ENCODE assay signal across 25 cellular contexts in the genomic region with DNA sequence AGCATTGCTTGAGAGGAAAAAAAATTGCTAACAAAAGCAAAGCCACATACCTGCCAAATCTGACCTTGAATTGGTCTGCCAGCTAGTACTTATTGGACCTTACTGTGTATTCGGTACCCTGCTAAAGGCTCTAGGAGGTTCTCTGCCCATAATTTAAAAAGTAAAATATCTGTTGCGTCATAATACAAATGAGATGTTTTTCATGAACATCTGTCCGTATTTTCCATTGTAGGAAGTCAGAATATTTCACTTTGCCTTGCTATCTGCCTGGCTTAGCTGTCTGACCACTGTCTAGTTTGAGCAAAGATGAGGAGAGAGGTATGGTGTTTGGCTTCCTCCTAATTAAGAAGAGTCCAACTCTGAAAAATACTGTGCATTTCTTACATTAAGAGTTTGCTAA. TPM values are rescaled to one million over a fixed set of nuclear protein-coding genes. Genes with fewer than 3 reads are reported as not detected.
DNase-seq lines count a peak whose midpoint lies in the region; ATAC-seq, FAIRE-seq and TF ChIP-seq lines count a peak whose summit lies in the region.
"Had no signal": no experiment of that assay in that cellular context is flagged by ENCODE, and none has a peak within 500 bp of the region (broad histone marks: within the 10 kb centered on the region; RNA-seq: fewer than 3 reads in every experiment).

No MANE protein-coding gene starts in this region.

- POLR2A ChIA-PET in activated CD8-positive, alpha-beta T cell treated with anti-CD3 and anti-CD28 coated beads for 36 hours (lab: Charles Lee) = interaction anchor here (0.7 to 4.2 kb wide), 2 partner anchors 12 to 62 kb away, joined by 3 to 21 read pairs; a partner anchor contains a TSS
- POLR2A ChIA-PET in activated CD8-positive, alpha-beta T cell treated with anti-CD3 and anti-CD28 coated beads, Interleukin-2, amount 10 ng/mL, durations not matched to agents 7 days and 5 days (lab: Charles Lee) = interaction anchor here (1.0 kb wide), 2 partner anchors 9 to 13 kb away, joined by 3 read pairs; a partner anchor contains a TSS
- POLR2A ChIA-PET in HepG2 (lab: Yijun Ruan, JAX) = interaction anchor here (1.3 kb wide), 1 partner anchor 14 kb away, joined by 3 read pairs; no protein-coding TSS in a partner anchor
- POLR2A ChIA-PET in K562 (lab: Yijun Ruan, JAX) = interaction anchor here (0.6 to 5.6 kb wide), 2 partner anchors 11 to 402 kb away, joined by 3 to 60 read pairs; a partner anchor contains a TSS

- TF ChIP-seq RAD21 in HepG2 (CRISPR knock-in tag; IDR thresholded peaks at IDR 0.05) = no peak
- no peak for TF ChIP-seq RAD21 in K562 (CRISPR knock-in tag; conservative IDR thresholded peaks at IDR 0.05 in 1 of 2, IDR thresholded peaks at IDR 0.05 in 1 of 2)

- H3K4me3 ChIP-seq in HepG2 (replicated peaks in 1 of 3; ENCODE audit: insufficient read depth in 1 of 3, low read depth in 2 of 3, low read length in 3 of 3) = no peak overlapping the region
- H3K4me3 ChIP-seq in right lobe of liver = no peak overlapping the region
- no peak overlapping the region for H3K4me3 ChIP-seq in K562
- H3K4me3 ChIP-seq in heart left ventricle = no peak overlapping the region
- H3K4me3 ChIP-seq: BLaER1, GM23338 had no signal

- 92% methylated on average over 3 of the region's 3 CpGs for WGBS in HepG2 (ENCODE audit: low lambda C conversion rate)
- WGBS in right lobe of liver (ENCODE audit: insufficient coverage, low coverage, low lambda C conversion rate, missing lambda C conversion rate) = 65% methylated on average over 3 of the region's 3 CpGs
- 86% methylated on average over 3 of the region's 3 CpGs for WGBS in K562 (ENCODE audit: insufficient coverage, low coverage, missing lambda C conversion rate)
- 87 to 93% (median 90%) methylated on average over 3 of the region's 3 CpGs for WGBS in heart left ventricle, 4 donors

- no peak overlapping the region for H3K9ac ChIP-seq in HepG2 (ENCODE audit: insufficient read depth, low read depth, low read length)
- no peak overlapping the region for H3K9ac ChIP-seq in K562 (ENCODE audit: insufficient read depth in 1 of 2, low read depth in 2 of 2, low read length in 2 of 2)
- H3K9ac ChIP-seq: BLaER1 had no signal

- no peak for TF ChIP-seq POLR2A in HepG2 (IDR thresholded peaks at IDR 0.05; ENCODE audit: insufficient read depth in 1 of 2, low read depth in 2 of 2, low read length in 2 of 2)
- TF ChIP-seq POLR2A in right lobe of liver (IDR thresholded peaks at IDR 0.05) = no peak
- no peak for TF ChIP-seq POLR2A in K562 (conservative IDR thresholded peaks at IDR 0.05)
- no peak for TF ChIP-seq POLR2A in heart left ventricle (IDR thresholded peaks at IDR 0.05)

- H3K4me3 Mint-ChIP-seq in activated CD8-positive, alpha-beta T cell treated with anti-CD3 and anti-CD28 coated beads for 36 hours = no peak overlapping the region
- no peak overlapping the region for H3K4me3 Mint-ChIP-seq in activated CD8-positive, alpha-beta T cell treated with anti-CD3 and anti-CD28 coated beads, Interleukin-2, amount 10 ng/mL, durations not matched to agents 7 days and 5 days
- H3K4me3 Mint-ChIP-seq: CD14-positive monocyte; CD4-positive, alpha-beta memory T cell; GM23338; HFFc6 had no signal

- no peak for FAIRE-seq in HepG2 (lab: Jason Lieb, UNC)
- no peak for FAIRE-seq in K562 (lab: Jason Lieb, UNC)
- FAIRE-seq: GM12892, GM18507, H54, HTR-8/SVneo had no signal

- no peak for TF ChIP-seq EP300 in HepG2 (IDR thresholded peaks at IDR 0.05; ENCODE audit: low read depth in 2 of 2, low read length in 2 of 2)
- no peak for TF ChIP-seq EP300 in HepG2 (CRISPR knock-in tag; IDR thresholded peaks at IDR 0.05; ENCODE audit: borderline replicate concordance)
- no peak for TF ChIP-seq EP300 in K562 (IDR thresholded peaks at IDR 0.05; ENCODE audit: low read length)

- H3K27ac Mint-ChIP-seq in activated CD8-positive, alpha-beta T cell treated with anti-CD3 and anti-CD28 coated beads for 36 hours = peak overlapping the region; percentile 7
- no peak overlapping the region for H3K27ac Mint-ChIP-seq in activated CD8-positive, alpha-beta T cell treated with anti-CD3 and anti-CD28 coated beads, Interleukin-2, amount 10 ng/mL, durations not matched to agents 7 days and 5 days
- H3K27ac Mint-ChIP-seq: GM23338, HFFc6 had no signal

- H3K79me2 ChIP-seq in HepG2 (ENCODE audit: insufficient read depth, low read length) (no peaks in the 10 kb centered on the region), K562 (ENCODE audit: control insufficient read depth, insufficient read depth, low read length) (no peaks in the 10 kb centered on the region)

- H3K9me3 Mint-ChIP-seq in activated CD8-positive, alpha-beta T cell treated with anti-CD3 and anti-CD28 coated beads for 36 hours = no peaks in the 10 kb centered on the region
- no peaks in the 10 kb centered on the region for H3K9me3 Mint-ChIP-seq in activated CD8-positive, alpha-beta T cell treated with anti-CD3 and anti-CD28 coated beads, Interleukin-2, amount 10 ng/mL, durations not matched to agents 7 days and 5 days (ENCODE audit: insufficient read depth)
- H3K9me3 Mint-ChIP-seq: CD14-positive monocyte; CD4-positive, alpha-beta memory T cell; GM23338; HFFc6 had no signal

- H3K4me2 ChIP-seq in HepG2 (ENCODE audit: low read depth, low read length) (no peak overlapping the region), K562 (ENCODE audit: insufficient read depth, low read length) (no peak overlapping the region)
- H3K4me2 ChIP-seq: BLaER1, GM23338 had no signal

- H3K36me3 Mint-ChIP-seq in activated CD8-positive, alpha-beta T cell treated with anti-CD3 and anti-CD28 coated beads for 36 hours (ENCODE audit: low read depth) = peaks cover 61% of the 10 kb centered on the region
- peaks cover 63% of the 10 kb centered on the region for H3K36me3 Mint-ChIP-seq in activated CD8-positive, alpha-beta T cell treated with anti-CD3 and anti-CD28 coated beads, Interleukin-2, amount 10 ng/mL, durations not matched to agents 7 days and 5 days (ENCODE audit: low read depth)

- no peak for TF ChIP-seq CTCF in activated CD8-positive, alpha-beta T cell treated with anti-CD3 and anti-CD28 coated beads for 36 hours (IDR thresholded peaks at IDR 0.05)
- TF ChIP-seq CTCF in HepG2 (CRISPR knock-in tag; IDR thresholded peaks at IDR 0.05) = no peak
- no peak for TF ChIP-seq CTCF in right lobe of liver (IDR thresholded peaks at IDR 0.05)
- no peak for TF ChIP-seq CTCF in K562 (IDR thresholded peaks at IDR 0.05 in 2 of 3, conservative IDR thresholded peaks at IDR 0.05 in 1 of 3; ENCODE audit: insufficient read depth in 2 of 3, low read depth in 1 of 3, low read length in 3 of 3)
- no peak for TF ChIP-seq CTCF in heart left ventricle (IDR thresholded peaks at IDR 0.05)

- in situ Hi-C loops in HepG2 (cut with HindIII; ENCODE audit: extremely low pct_ligation_motif_present, low pct_unique_long_range_greater_than_20kb) (no loop called here), K562 (cut with MboI) (no loop called here)

- ATAC-seq in activated CD8-positive, alpha-beta T cell treated with anti-CD3 and anti-CD28 coated beads for 36 hours = no peak
- ATAC-seq in activated CD8-positive, alpha-beta T cell treated with anti-CD3 and anti-CD28 coated beads, Interleukin-2, amount 10 ng/mL, durations not matched to agents 7 days and 5 days = no peak
- ATAC-seq in HepG2 = no peak
- no peak for ATAC-seq in right lobe of liver
- no peak for ATAC-seq in K562
- ATAC-seq in left lobe of liver = no peak
- no peak for ATAC-seq in heart left ventricle
- ATAC-seq: GM23338, HCT116 had no signal

- no peak overlapping the region for H2AFZ ChIP-seq in HepG2 (ENCODE audit: low read length)
- no peak overlapping the region for H2AFZ ChIP-seq in K562 (ENCODE audit: low read depth, low read length)
- H2AFZ ChIP-seq: GM23338 had no signal

- DNase-seq in activated CD8-positive, alpha-beta T cell treated with anti-CD3 and anti-CD28 coated beads for 36 hours = no peak
- DNase-seq in activated CD8-positive, alpha-beta T cell treated with anti-CD3 and anti-CD28 coated beads, Interleukin-2, amount 10 ng/mL, durations not matched to agents 7 days and 5 days = no peak
- DNase-seq in HepG2 (ENCODE audit: low spot score) (no peak), right lobe of liver (no peak), K562 (ENCODE audit: extremely low read depth in 1 of 4, low spot score in 3 of 4) (no peak), left lobe of liver (ENCODE audit: low spot score) (no peak), heart left ventricle (no peak), NCI-H748 (lab: John Stamatoyannopoulos, UW; ENCODE audit: unreplicated experiment) (no peak)
- DNase-seq: 8988T; CD4-positive, alpha-beta memory T cell; DMS153; DMS79; GDM1; HFFc6 had no signal

- H3K4me1 ChIP-seq in HepG2 (ENCODE audit: insufficient read depth, low read length) (no peaks in the 10 kb centered on the region), right lobe of liver (no peaks in the 10 kb centered on the region), K562 (replicated peaks in 1 of 2; ENCODE audit: control insufficient read depth in 2 of 2, insufficient read depth in 2 of 2, low read length in 2 of 2) (no peaks in the 10 kb centered on the region), heart left ventricle (no peaks in the 10 kb centered on the region)
- H3K4me1 ChIP-seq: BLaER1 had no signal

- BruUV-seq in HepG2 (replicated peaks; lab: Mats Ljungman, UMichigan) (no TSS peak), K562 (replicated peaks; lab: Mats Ljungman, UMichigan) (no TSS peak)

- H3K4me1 Mint-ChIP-seq in activated CD8-positive, alpha-beta T cell treated with anti-CD3 and anti-CD28 coated beads for 36 hours (ENCODE audit: low read depth) = peaks cover 9% of the 10 kb centered on the region
- no peaks in the 10 kb centered on the region for H3K4me1 Mint-ChIP-seq in activated CD8-positive, alpha-beta T cell treated with anti-CD3 and anti-CD28 coated beads, Interleukin-2, amount 10 ng/mL, durations not matched to agents 7 days and 5 days (ENCODE audit: low read depth)
- H3K4me1 Mint-ChIP-seq: CD14-positive monocyte, GM23338 had no signal

- H4K20me1 ChIP-seq in HepG2 (ENCODE audit: insufficient read depth, low read length) = no peaks in the 10 kb centered on the region
- no peaks in the 10 kb centered on the region for H4K20me1 ChIP-seq in K562 (replicated peaks; ENCODE audit: control insufficient read depth, insufficient read depth, low read length)

- CTCF ChIA-PET in activated CD8-positive, alpha-beta T cell treated with anti-CD3 and anti-CD28 coated beads for 36 hours (lab: Charles Lee) = interaction anchor here (0.8 kb wide), 1 partner anchor 13 kb away, joined by 3 read pairs; a partner anchor contains a TSS
- CTCF ChIA-PET in activated CD8-positive, alpha-beta T cell treated with anti-CD3 and anti-CD28 coated beads, Interleukin-2, amount 10 ng/mL, durations not matched to agents 7 days and 5 days (lab: Charles Lee) = interaction anchor here (0.9 to 1.8 kb wide), 2 partner anchors 9 to 117 kb away, joined by 4 read pairs; no protein-coding TSS in a partner anchor
- CTCF ChIA-PET in HepG2 (lab: Yijun Ruan, JAX; ENCODE audit: low intra/inter-chr PET ratio, low total read pairs) = no interaction called here
- CTCF ChIA-PET in K562 (lab: Yijun Ruan, JAX; ENCODE audit: low intra/inter-chr PET ratio) = no interaction called here

- no peaks in the 10 kb centered on the region for H3K27me3 ChIP-seq in HepG2 (ENCODE audit: control insufficient read depth in 1 of 2, insufficient read depth in 2 of 2, low read length in 2 of 2)
- H3K27me3 ChIP-seq in right lobe of liver = no peaks in the 10 kb centered on the region
- no peaks in the 10 kb centered on the region for H3K27me3 ChIP-seq in K562 (ENCODE audit: control insufficient read depth in 2 of 2, insufficient read depth in 2 of 2, low read length in 2 of 2)
- no peaks in the 10 kb centered on the region for H3K27me3 ChIP-seq in heart left ventricle
- H3K27me3 ChIP-seq: BLaER1 had no signal

- H3K27me3 Mint-ChIP-seq in activated CD8-positive, alpha-beta T cell treated with anti-CD3 and anti-CD28 coated beads for 36 hours = no peaks in the 10 kb centered on the region
- no peaks in the 10 kb centered on the region for H3K27me3 Mint-ChIP-seq in activated CD8-positive, alpha-beta T cell treated with anti-CD3 and anti-CD28 coated beads, Interleukin-2, amount 10 ng/mL, durations not matched to agents 7 days and 5 days (ENCODE audit: low read depth)
- H3K27me3 Mint-ChIP-seq: CD4-positive, alpha-beta memory T cell had no signal

- intact Hi-C loops in activated CD8-positive, alpha-beta T cell treated with anti-CD3 and anti-CD28 coated beads for 36 hours (cut with micrococcal nuclease) = no loop called here
- intact Hi-C loops in HepG2 (cut with micrococcal nuclease; ENCODE audit: unreplicated experiment) (no loop called here), right lobe of liver (cut with DNase I) (no loop called here), K562 (cut with micrococcal nuclease) (no loop called here), heart left ventricle (cut with DNase I) (no loop called here)

- H3K27ac ChIP-seq in HepG2 (ENCODE audit: extremely low read length, insufficient read depth, low read length) = no peak overlapping the region
- no peak overlapping the region for H3K27ac ChIP-seq in right lobe of liver
- H3K27ac ChIP-seq in K562 (ENCODE audit: extremely low read depth, low read depth, low read length) = no peak overlapping the region
- no peak overlapping the region for H3K27ac ChIP-seq in heart left ventricle
- H3K27ac ChIP-seq: BLaER1, HL-60 had no signal

- H3K36me3 ChIP-seq in HepG2 (replicated peaks in 1 of 2; ENCODE audit: control insufficient read depth in 1 of 2, insufficient read depth in 2 of 2, low read length in 2 of 2) = peaks cover 33 to 92% of the 10 kb centered on the region in 2 experiments
- H3K36me3 ChIP-seq in right lobe of liver = peaks cover 19 to 100% (median 60%) of the 10 kb centered on the region in 4 donors
- H3K36me3 ChIP-seq in K562 (ENCODE audit: control insufficient read depth, insufficient read depth, low read length) = peaks cover 96% of the 10 kb centered on the region
- peaks cover 0 to 100% (median 100%) of the 10 kb centered on the region in 9 donors for H3K36me3 ChIP-seq in heart left ventricle

- H3K9me3 ChIP-seq in HepG2 (ENCODE audit: low read length) (no peaks in the 10 kb centered on the region), right lobe of liver (no peaks in the 10 kb centered on the region), K562 (replicated peaks; ENCODE audit: control insufficient read depth, insufficient read depth, low read depth, low read length) (no peaks in the 10 kb centered on the region), heart left ventricle (no peaks in the 10 kb centered on the region)
- H3K9me3 ChIP-seq: BLaER1 had no signal

- H3K9me1 ChIP-seq in K562 (ENCODE audit: control insufficient read depth, insufficient read depth, low read length) = no peaks in the 10 kb centered on the region

RNA-seq across cellular contexts. Expression of a gene that starts 10.8 kb away (rescaled TPM):
- total RNA-seq in activated CD8-positive, alpha-beta T cell treated with anti-CD3 and anti-CD28 coated beads for 36 hours = under 1 TPM; 0.20 to 0.23 TPM
- under 1 TPM; 0.10 to 0.11 TPM for total RNA-seq in activated CD8-positive, alpha-beta T cell treated with anti-CD3 and anti-CD28 coated beads, Interleukin-2, amount 10 ng/mL, durations not matched to agents 7 days and 5 days
- total RNA-seq in HepG2 (2016; rRNA removed; fragmentation: Illumina TruSeq; extraction: Trizol) (0.04 TPM in 1 of 2 replicates, not detected in the other), right lobe of liver (under 1 TPM in 2 of 6 experiments, not detected in 4; 0.09 to 0.11 TPM), K562 (2014; rRNA removed) (not detected in 2 replicates), K562 (2014; rRNA removed; fragmentation: Illumina TruSeq; extraction: Trizol) (not detected in 2 replicates), K562 (2015; rRNA removed; fragmentation: Illumina TruSeq; extraction: Trizol) (0.04 TPM in 1 of 2 replicates, not detected in the other), K562 (2021) (not detected in 2 replicates), left lobe of liver (0.13 TPM), heart left ventricle (under 1 TPM in 2 of 9 donors, not detected in 7; 0.21 to 0.31 TPM)
- total RNA-seq in HepG2 (2016; cell fraction: cytosol; rRNA removed; fragmentation: Illumina TruSeq; extraction: Trizol; ENCODE audit: low read depth) = not detected in 2 replicates
- 0.09 TPM in 1 of 2 replicates, not detected in the other for total RNA-seq in HepG2 (2016; cell fraction: insoluble cytoplasmic fraction; rRNA removed; fragmentation: Illumina TruSeq; extraction: Trizol)
- not detected in 2 replicates for total RNA-seq in HepG2 (2016; cell fraction: membrane; rRNA removed; fragmentation: Illumina TruSeq; extraction: Trizol)
- 0.16 and 0.22 TPM in 2 replicates for total RNA-seq in HepG2 (2016; cell fraction: nucleus; rRNA removed; fragmentation: Illumina TruSeq; extraction: Trizol)
- polyA plus RNA-seq in HepG2 (2011; rRNA removed) (0.03 and 0.08 TPM in 2 replicates), K562 (2011; rRNA removed) (0.15 TPM in 1 of 2 replicates, not detected in the other), K562 (2014; fragmentation: Illumina TruSeq; extraction: Trizol) (not detected in 2 replicates), K562 (2014; fragmentation: Nextera tagmentation; extraction: Ambion mirVana) (not detected), K562 (2014; rRNA removed) (not detected in 2 replicates), heart left ventricle (not detected)
- polyA plus RNA-seq in HepG2 (2011; cell fraction: cytosol; rRNA removed) = 0.10 TPM in 1 of 2 replicates, not detected in the other
- 0.26 and 0.47 TPM in 2 replicates for polyA plus RNA-seq in HepG2 (2011; cell fraction: nucleus; rRNA removed)
- 0.05 and 0.17 TPM in 2 replicates for polyA plus RNA-seq in HepG2 (2012)
- not detected in 2 replicates for polyA plus RNA-seq in HepG2 (2016; cell fraction: cytosol; fragmentation: Illumina TruSeq; extraction: Trizol; ENCODE audit: low read depth)
- polyA plus RNA-seq in HepG2 (2016; cell fraction: insoluble cytoplasmic fraction; fragmentation: Illumina TruSeq; extraction: Trizol; ENCODE audit: low read depth) = not detected in 2 replicates
- polyA plus RNA-seq in HepG2 (2016; cell fraction: membrane; fragmentation: Illumina TruSeq; extraction: Trizol; ENCODE audit: low read depth) = not detected in 2 replicates
- 0.15 and 0.16 TPM in 2 replicates for polyA plus RNA-seq in HepG2 (2016; cell fraction: nucleus; fragmentation: Illumina TruSeq; extraction: Trizol; ENCODE audit: insufficient read depth, low read depth)
- polyA minus RNA-seq in HepG2 (2011; rRNA and poly(A)+ RNA removed; ENCODE audit: low replicate concordance) = 0.12 TPM in 1 of 2 replicates, not detected in the other
- polyA minus RNA-seq in HepG2 (2011; cell fraction: cytosol; rRNA and poly(A)+ RNA removed) = not detected in 2 replicates
- 0.37 and 0.52 TPM in 2 replicates for polyA minus RNA-seq in HepG2 (2011; cell fraction: nucleus; rRNA and poly(A)+ RNA removed)
- 0.25 and 0.46 TPM in 2 replicates for total RNA-seq in K562 (2011; cell fraction: chromatin; rRNA removed; ENCODE audit: low replicate concordance)
- total RNA-seq in K562 (2011; cell fraction: nucleolus; rRNA removed) = not detected in 2 replicates
- total RNA-seq in K562 (2011; cell fraction: nucleoplasm; rRNA removed) = 0.23 and 0.29 TPM in 2 replicates
- 0.12 TPM in 1 of 2 replicates, not detected in the other for polyA plus RNA-seq in K562 (2011; cell fraction: cytosol; rRNA removed)
- 0.04 and 0.08 TPM in 2 replicates for polyA plus RNA-seq in K562 (2011; cell fraction: nucleus; rRNA removed)
- polyA plus RNA-seq in K562 (2012) = 0.03 TPM in 1 of 2 replicates, not detected in the other
- polyA minus RNA-seq in K562 (2011; rRNA and poly(A)+ RNA removed) = 0.06 TPM in 1 of 2 replicates, not detected in the other
- polyA minus RNA-seq in K562 (2011; cell fraction: cytosol; rRNA and poly(A)+ RNA removed) = not detected in 2 replicates
- polyA minus RNA-seq in K562 (2011; cell fraction: nucleus; rRNA and poly(A)+ RNA removed) = 0.11 TPM in 1 of 2 replicates, not detected in the other
- total RNA-seq: Daoy, GM23338, HFFc6 had no signal
- polyA plus RNA-seq: AG04450; CD14-positive monocyte; CD4-positive, alpha-beta memory T cell; GM23338 had no signal

RNA-seq across cellular contexts. Expression of a gene that starts 12.6 kb away (rescaled TPM):
- 10 to 100 TPM; 14.2 to 16.2 TPM for total RNA-seq in activated CD8-positive, alpha-beta T cell treated with anti-CD3 and anti-CD28 coated beads for 36 hours
- total RNA-seq in activated CD8-positive, alpha-beta T cell treated with anti-CD3 and anti-CD28 coated beads, Interleukin-2, amount 10 ng/mL, durations not matched to agents 7 days and 5 days = 10 to 100 TPM; 17.5 to 18.5 TPM
- total RNA-seq in HepG2 (2016; rRNA removed; fragmentation: Illumina TruSeq; extraction: Trizol) = 11.0 and 12.4 TPM in 2 replicates
- total RNA-seq in HepG2 (2016; cell fraction: cytosol; rRNA removed; fragmentation: Illumina TruSeq; extraction: Trizol; ENCODE audit: low read depth) = 1.1 and 1.3 TPM in 2 replicates
- 10.0 and 11.0 TPM in 2 replicates for total RNA-seq in HepG2 (2016; cell fraction: insoluble cytoplasmic fraction; rRNA removed; fragmentation: Illumina TruSeq; extraction: Trizol)
- 2.5 and 2.8 TPM in 2 replicates for total RNA-seq in HepG2 (2016; cell fraction: membrane; rRNA removed; fragmentation: Illumina TruSeq; extraction: Trizol)
- total RNA-seq in HepG2 (2016; cell fraction: nucleus; rRNA removed; fragmentation: Illumina TruSeq; extraction: Trizol) = 18.2 and 18.6 TPM in 2 replicates
- 4.5 and 5.4 TPM in 2 replicates for polyA plus RNA-seq in HepG2 (2011; rRNA removed)
- polyA plus RNA-seq in HepG2 (2011; cell fraction: cytosol; rRNA removed) = 2.7 and 3.4 TPM in 2 replicates
- 11.4 and 15.7 TPM in 2 replicates for polyA plus RNA-seq in HepG2 (2011; cell fraction: nucleus; rRNA removed)
- 10.8 and 13.5 TPM in 2 replicates for polyA plus RNA-seq in HepG2 (2012)
- polyA plus RNA-seq in HepG2 (2016; cell fraction: cytosol; fragmentation: Illumina TruSeq; extraction: Trizol; ENCODE audit: low read depth) = 1.2 and 1.6 TPM in 2 replicates
- 15.5 and 17.8 TPM in 2 replicates for polyA plus RNA-seq in HepG2 (2016; cell fraction: insoluble cytoplasmic fraction; fragmentation: Illumina TruSeq; extraction: Trizol; ENCODE audit: low read depth)
- 2.6 and 3.0 TPM in 2 replicates for polyA plus RNA-seq in HepG2 (2016; cell fraction: membrane; fragmentation: Illumina TruSeq; extraction: Trizol; ENCODE audit: low read depth)
- polyA plus RNA-seq in HepG2 (2016; cell fraction: nucleus; fragmentation: Illumina TruSeq; extraction: Trizol; ENCODE audit: insufficient read depth, low read depth) = 21.4 and 21.8 TPM in 2 replicates
- polyA minus RNA-seq in HepG2 (2011; rRNA and poly(A)+ RNA removed; ENCODE audit: low replicate concordance) = 4.1 and 5.1 TPM in 2 replicates
- 3.6 and 4.7 TPM in 2 replicates for polyA minus RNA-seq in HepG2 (2011; cell fraction: cytosol; rRNA and poly(A)+ RNA removed)
- 20.6 and 21.2 TPM in 2 replicates for polyA minus RNA-seq in HepG2 (2011; cell fraction: nucleus; rRNA and poly(A)+ RNA removed)
- total RNA-seq in right lobe of liver = 10 to 100 TPM in 3 of 6 experiments, 1 to 10 TPM in 3; 7.5 to 11.7 (median 10.6) TPM
- total RNA-seq in K562 (2011; cell fraction: chromatin; rRNA removed; ENCODE audit: low replicate concordance) = 26.7 and 57.8 TPM in 2 replicates
- 10.3 and 12.5 TPM in 2 replicates for total RNA-seq in K562 (2011; cell fraction: nucleolus; rRNA removed)
- total RNA-seq in K562 (2011; cell fraction: nucleoplasm; rRNA removed) = 20.5 and 26.6 TPM in 2 replicates
- 18.7 and 20.8 TPM in 2 replicates for total RNA-seq in K562 (2014; rRNA removed)
- 31.0 and 33.7 TPM in 2 replicates for total RNA-seq in K562 (2014; rRNA removed; fragmentation: Illumina TruSeq; extraction: Trizol)
- total RNA-seq in K562 (2015; rRNA removed; fragmentation: Illumina TruSeq; extraction: Trizol) = 24.8 and 28.5 TPM in 2 replicates
- total RNA-seq in K562 (2021) = 18.7 and 19.8 TPM in 2 replicates
- polyA plus RNA-seq in K562 (2011; rRNA removed) = 7.4 and 9.5 TPM in 2 replicates
- polyA plus RNA-seq in K562 (2011; cell fraction: cytosol; rRNA removed) = 3.9 and 4.1 TPM in 2 replicates
- polyA plus RNA-seq in K562 (2011; cell fraction: nucleus; rRNA removed) = 24.3 and 33.3 TPM in 2 replicates
- polyA plus RNA-seq in K562 (2012) = 11.8 and 29.6 TPM in 2 replicates
- 24.9 and 31.6 TPM in 2 replicates for polyA plus RNA-seq in K562 (2014; fragmentation: Illumina TruSeq; extraction: Trizol)
- 10 to 100 TPM; 34.9 to 41.0 TPM for polyA plus RNA-seq in K562 (2014; fragmentation: Nextera tagmentation; extraction: Ambion mirVana)
- 16.9 and 22.8 TPM in 2 replicates for polyA plus RNA-seq in K562 (2014; rRNA removed)
- 8.9 and 11.9 TPM in 2 replicates for polyA minus RNA-seq in K562 (2011; rRNA and poly(A)+ RNA removed)
- polyA minus RNA-seq in K562 (2011; cell fraction: cytosol; rRNA and poly(A)+ RNA removed) = 3.7 and 10.5 TPM in 2 replicates
- polyA minus RNA-seq in K562 (2011; cell fraction: nucleus; rRNA and poly(A)+ RNA removed) = 12.1 and 22.1 TPM in 2 replicates
- total RNA-seq in left lobe of liver = 6.4 TPM
- 10 to 100 TPM in 7 of 9 donors, 1 to 10 TPM in 2; 8.7 to 16.1 (median 11.7) TPM for total RNA-seq in heart left ventricle
- polyA plus RNA-seq in heart left ventricle = 10 to 100 TPM in 1 of 2 donors, 1 to 10 TPM in 1; 9.2 to 13.2 TPM

Comparison
In these comparisons a context has a peak if more than half of its experiments do, and no peak if none do; other contexts are left out.
1. CTCF ChIA-PET loops: an anchor here in activated CD8-positive, alpha-beta T cell treated with anti-CD3 and anti-CD28 coated beads for 36 hours (0.8 kb wide) and activated CD8-positive, alpha-beta T cell treated with anti-CD3 and anti-CD28 coated beads, Interleukin-2, amount 10 ng/mL, durations not matched to agents 7 days and 5 days (0.9 to 1.8 kb wide); none called in HepG2 and K562.